In the genomic region with DNA sequence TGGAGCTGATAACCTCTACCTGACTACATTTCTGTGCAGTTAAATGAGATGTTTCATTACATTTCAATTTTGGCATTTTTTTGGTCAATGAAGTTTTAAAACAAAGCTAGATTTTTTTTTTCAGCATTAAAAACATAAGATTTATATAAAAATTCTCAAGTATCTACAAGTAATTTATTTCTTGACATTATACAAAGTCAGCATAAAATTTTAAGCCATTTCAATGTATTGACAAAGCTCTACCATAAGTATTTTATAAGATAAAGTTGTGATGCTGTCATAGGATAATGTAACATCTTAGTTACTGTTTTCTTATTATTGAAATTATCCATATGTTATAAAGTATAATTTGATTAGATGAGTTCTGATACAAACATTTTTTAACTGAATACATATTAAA, we compare ENCODE assay signal across 24 cellular contexts.
"Had no signal": no experiment of that assay in that cellular context is flagged by ENCODE, and none has a peak within 500 bp of the region (broad histone marks: within the 10 kb centered on the region; RNA-seq: fewer than 3 reads in every experiment).

No MANE protein-coding gene starts in this region.

- H3K27ac ChIP-seq: left ventricle myocardium inferior, neural progenitor cell, neutrophil, right atrium auricular region, stomach, testis, thyroid gland, transverse colon, upper lobe of left lung, vagina had no signal

- H3K4me3 ChIP-seq: left ventricle myocardium inferior, lung, neural progenitor cell, right atrium auricular region, smooth muscle cell, stomach, testis, thyroid gland, transverse colon, upper lobe of left lung, vagina had no signal

- ATAC-seq: natural killer cell; sciatic nerve; stimulated activated naive B cell treated with anti-CD40 and anti-IgM and Interleukin-4, amounts not matched to agents 10 μg/mL and 1 μg/mL and 100 μg/mL, for 72 hours; stimulated activated naive CD8-positive, alpha-beta T cell treated with anti-CD3 and anti-CD28 coated beads, Interleukin-15, Interleukin-2, amounts not matched to agents 100 U/mL and 50 U/mL, for 24 hours had no signal

- DNase-seq: hypothalamus; immature natural killer cell; left ventricle myocardium inferior; mesendoderm; naive B cell; natural killer cell; nephron progenitor cell; occipital lobe; stimulated activated CD4-positive, alpha-beta T cell treated with anti-CD3 and anti-CD28 coated beads, Interleukin-2, amount 100 ng/mL, for 24 hours; stimulated activated CD4-positive, alpha-beta T cell treated with anti-CD3 and anti-CD28 coated beads, Interleukin-4, amount 100 ng/mL, for 1 hour; stimulated activated naive B cell treated with anti-CD40 and anti-IgM and Interleukin-4, amounts not matched to agents 10 μg/mL and 1 μg/mL and 100 μg/mL, for 72 hours; stimulated activated naive CD8-positive, alpha-beta T cell treated with anti-CD3 and anti-CD28 coated beads, Interleukin-15, Interleukin-2, amounts not matched to agents 100 U/mL and 50 U/mL, for 24 hours; stomach; testis; thyroid gland; transverse colon; upper lobe of left lung had no signal

- H2AFZ ChIP-seq: neural progenitor cell had no signal

- H3K27me3 ChIP-seq: neural progenitor cell, neutrophil, right atrium auricular region, stomach, testis, thyroid gland, transverse colon, upper lobe of left lung, vagina had no signal

- H3K9me3 ChIP-seq: left ventricle myocardium inferior, neutrophil, right atrium auricular region, stomach, testis, thyroid gland, transverse colon, upper lobe of left lung, vagina had no signal

- H3K4me2 ChIP-seq: neural progenitor cell, smooth muscle cell had no signal

- H3K4me1 ChIP-seq: left ventricle myocardium inferior, neural progenitor cell, right atrium auricular region, stomach, testis, thyroid gland, upper lobe of left lung, vagina had no signal

- H3K36me3 ChIP-seq: neural progenitor cell, right atrium auricular region, thyroid gland, transverse colon, vagina had no signal

- H3K9ac ChIP-seq: neural progenitor cell had no signal
